Comparison of ENCODE assay signal across 10 cellular contexts in genomic region chr2:126644630-126645191, GRCh38. TPM values are rescaled to one million over a fixed set of nuclear protein-coding genes. Genes with fewer than 3 reads are reported as not detected.
DNase-seq lines count a peak whose midpoint lies in the region; ATAC-seq and TF ChIP-seq lines count a peak whose summit lies in the region.
"Had no signal": no experiment of that assay in that cellular context is flagged by ENCODE, and none has a peak within 500 bp of the region (broad histone marks: within the 10 kb centered on the region; RNA-seq: fewer than 3 reads in every experiment).

No MANE protein-coding gene starts in this region.

- no peaks in the 10 kb centered on the region for H3K27me3 ChIP-seq in dorsolateral prefrontal cortex
- H3K27me3 ChIP-seq: adrenal gland had no signal

- H3K27ac Mint-ChIP-seq in naive B cell: peak overlapping the region; percentile 50 to 98 (median 94)
- H3K27ac Mint-ChIP-seq in HFFc6: no peak overlapping the region

- no peak overlapping the region for H3K27ac ChIP-seq in dorsolateral prefrontal cortex
- H3K27ac ChIP-seq: adrenal gland had no signal

- H3K4me3 ChIP-seq in dorsolateral prefrontal cortex: no peak overlapping the region
- H3K4me3 ChIP-seq: adrenal gland had no signal

- no peaks in the 10 kb centered on the region for H3K27me3 Mint-ChIP-seq in naive B cell
- H3K27me3 Mint-ChIP-seq in HFFc6 (ENCODE audit: insufficient read depth): peaks cover 14% of the 10 kb centered on the region

- H3K9me3 Mint-ChIP-seq in naive B cell: peaks cover 0 to 4% (median 3%) of the 10 kb centered on the region in 7 donors
- H3K9me3 Mint-ChIP-seq in HFFc6: no peaks in the 10 kb centered on the region

- intact Hi-C loops in dorsolateral prefrontal cortex (cut with DNase I): no loop called here

- DNase-seq in KG1 (lab: John Stamatoyannopoulos, UW): peak; percentile 23
- DNase-seq in naive B cell: peak; percentile 72
- DNase-seq in HFFc6: no peak
- no peak for DNase-seq in dorsolateral prefrontal cortex
- DNase-seq in COR-L47 (lab: John Stamatoyannopoulos, UW): no peak
- DNase-seq in NCI-H1694 (lab: John Stamatoyannopoulos, UW): no peak
- DNase-seq: adrenal gland, NCI-H1436 had no signal

- peaks cover 0 to 8% of the 10 kb centered on the region in 2 donors for H3K36me3 Mint-ChIP-seq in naive B cell
- H3K36me3 Mint-ChIP-seq in HFFc6 (ENCODE audit: low read depth): no peaks in the 10 kb centered on the region

- TF ChIP-seq CTCF in HFFc6 (IDR thresholded peaks at IDR 0.05): no peak
- TF ChIP-seq CTCF in dorsolateral prefrontal cortex (IDR thresholded peaks at IDR 0.05 in 54 of 56, conservative IDR thresholded peaks at IDR 0.05 in 2 of 56; ENCODE audit: low read depth in 1 of 56, partially characterized antibody in 56 of 56): no peak

- peak overlapping the region in 7 of 8 donors; percentile 16 to 87 (median 71) for H3K4me3 Mint-ChIP-seq in naive B cell
- no peak overlapping the region for H3K4me3 Mint-ChIP-seq in HFFc6

- H3K4me1 Mint-ChIP-seq in naive B cell (peaks cover 20 to 26% (median 25%) of the 10 kb centered on the region in 3 donors), HFFc6 (ENCODE audit: low read depth) (no peaks in the 10 kb centered on the region)

- peak; percentile 85 for ATAC-seq in GM18909 (IDR thresholded peaks at IDR 0.05; ENCODE audit: poor library complexity, unreplicated experiment)
- ATAC-seq in HG02678 (IDR thresholded peaks at IDR 0.05; ENCODE audit: unreplicated experiment): peak; percentile 89
- peak; percentile 95 to 98 for ATAC-seq in naive B cell (ENCODE audit: low read depth in 2 of 2)

RNA-seq across cellular contexts. Expression of gene GYPC, which starts 11.2 kb away (rescaled TPM):
- 100 to 1,000 TPM; 110 to 134 (median 116) TPM for polyA plus RNA-seq in naive B cell (ENCODE audit: low read depth in 6 of 6)
- 10 to 100 TPM; 19.4 to 29.6 (median 21.3) TPM for total RNA-seq in HFFc6 (2021; fragmentation: NEBNext Ultra II Directional; extraction: Animal tissue kit (Norgen Biotek cat#: 25700))
- total RNA-seq in dorsolateral prefrontal cortex: 10 to 100 TPM in 36 of 120 experiments, 1 to 10 TPM in 84; 2.7 to 22.3 (median 8.4) TPM

Comparison
In these comparisons a context has a peak if more than half of its experiments do, and no peak if none do; other contexts are left out.
1. DNase-seq: peak in KG1 (single experiment) and naive B cell (single experiment); none in HFFc6 (single experiment), dorsolateral prefrontal cortex (0 of 10), COR-L47 (single experiment) and NCI-H1694 (single experiment).
2. Peak in every context shown above with its lines, with median percentiles within 50 percentile points of each other: ATAC-seq.